23 cellular contexts compared by ENCODE assay signal in genomic region chr12:51917746-51918453, GRCh38. TPM values are rescaled to one million over a fixed set of nuclear protein-coding genes. Genes with fewer than 3 reads are reported as not detected.
A peak's percentile ranks its signal among the peaks of the same experiment; 100 is the strongest.
DNase-seq lines count a peak whose midpoint lies in the region; ATAC-seq and TF ChIP-seq lines count a peak whose summit lies in the region.
"Had no signal": no experiment of that assay in that cellular context is flagged by ENCODE, and none has a peak within 500 bp of the region (broad histone marks: within the 10 kb centered on the region; RNA-seq: fewer than 3 reads in every experiment).

No MANE protein-coding gene starts in this region.

- H3K4me3 Mint-ChIP-seq in activated T-helper 2 cell treated with anti-CD3 and anti-CD28 coated beads, Interferon-gamma antibody, Interleukin-2, Interleukin-4, amounts not matched to agents 10 μg/mL and 5 μg/mL and 100 μg/mL, durations not matched to agents 14 hours and 24 hours and 36 hours (ENCODE audit: low read depth), result no peak overlapping the region
- H3K4me3 Mint-ChIP-seq: CD8-positive, alpha-beta memory T cell; type B pancreatic cell had no signal

- no peaks in the 10 kb centered on the region for H3K9me3 ChIP-seq in WERI-Rb-1 (ENCODE audit: severe bottlenecking)
- H3K9me3 ChIP-seq in sigmoid colon, result no peaks in the 10 kb centered on the region
- H3K9me3 ChIP-seq: neutrophil, SJSA1 had no signal

- H3K27me3 Mint-ChIP-seq in activated T-helper 2 cell treated with anti-CD3 and anti-CD28 coated beads, Interferon-gamma antibody, Interleukin-2, Interleukin-4, amounts not matched to agents 10 μg/mL and 5 μg/mL and 100 μg/mL, durations not matched to agents 14 hours and 24 hours and 36 hours (ENCODE audit: low read depth), result no peaks in the 10 kb centered on the region
- H3K27me3 Mint-ChIP-seq: type B pancreatic cell had no signal

- ATAC-seq in left ventricle myocardium superior (no peak), GM18858 (IDR thresholded peaks at IDR 0.05; ENCODE audit: unreplicated experiment) (no peak), GM21529 (IDR thresholded peaks at IDR 0.05; ENCODE audit: unreplicated experiment) (no peak)

- no peak for TF ChIP-seq POLR2A in sigmoid colon (IDR thresholded peaks at IDR 0.05)

- no peaks in the 10 kb centered on the region for H3K27me3 ChIP-seq in WERI-Rb-1 (ENCODE audit: insufficient read depth, low read depth, severe bottlenecking)
- peaks cover 0 to 4% (median 0%) of the 10 kb centered on the region in 3 donors for H3K27me3 ChIP-seq in sigmoid colon
- H3K27me3 ChIP-seq: neutrophil, SJSA1 had no signal

- peaks cover 0 to 15% (median 6%) of the 10 kb centered on the region in 4 donors for H3K4me1 ChIP-seq in sigmoid colon

- H3K27ac Mint-ChIP-seq in activated T-helper 2 cell treated with anti-CD3 and anti-CD28 coated beads, Interferon-gamma antibody, Interleukin-2, Interleukin-4, amounts not matched to agents 10 μg/mL and 5 μg/mL and 100 μg/mL, durations not matched to agents 14 hours and 24 hours and 36 hours, result no peak overlapping the region
- H3K27ac Mint-ChIP-seq: type B pancreatic cell had no signal

- H3K36me3 ChIP-seq in WERI-Rb-1, result no peaks in the 10 kb centered on the region
- H3K36me3 ChIP-seq in sigmoid colon, result peaks cover 0 to 9% (median 0%) of the 10 kb centered on the region in 4 donors
- H3K36me3 ChIP-seq: neutrophil had no signal

- DNase-seq in NCI-H69 (lab: John Stamatoyannopoulos, UW) (peak; percentile 64), WERI-Rb-1 (peak; percentile 72), left ventricle myocardium superior (peak; percentile 39), sigmoid colon (peak; percentile 39), medulla oblongata (ENCODE audit: extremely low spot score) (no peak)
- no peak for DNase-seq in activated T-helper 2 cell treated with anti-CD3 and anti-CD28 coated beads, Interferon-gamma antibody, Interleukin-2, Interleukin-4, amounts not matched to agents 10 μg/mL and 5 μg/mL and 100 μg/mL, durations not matched to agents 14 hours and 24 hours and 36 hours (ENCODE audit: low spot score)
- DNase-seq: activated gamma-delta T cell; CD8-positive, alpha-beta memory T cell; central memory CD4-positive, alpha-beta T cell; DND-41; effector CD4-positive, alpha-beta T cell; hippocampal formation; islet precursor cell; KG1; NCI-H510A treated with DMSO at 0.1 percent for 48 hours; stimulated activated naive CD4-positive, alpha-beta T cell treated with Interleukin-2 at 50 U/mL for 16 hours had no signal

- TF ChIP-seq EP300 in sigmoid colon (IDR thresholded peaks at IDR 0.05), result no peak

- no peak for TF ChIP-seq CTCF in WERI-Rb-1 (IDR thresholded peaks at IDR 0.05; ENCODE audit: low read depth, low read length)
- TF ChIP-seq CTCF in sigmoid colon (IDR thresholded peaks at IDR 0.05), result no peak

- H3K9me3 Mint-ChIP-seq in activated T-helper 2 cell treated with anti-CD3 and anti-CD28 coated beads, Interferon-gamma antibody, Interleukin-2, Interleukin-4, amounts not matched to agents 10 μg/mL and 5 μg/mL and 100 μg/mL, durations not matched to agents 14 hours and 24 hours and 36 hours, result no peaks in the 10 kb centered on the region
- H3K9me3 Mint-ChIP-seq: CD8-positive, alpha-beta memory T cell; type B pancreatic cell had no signal

- WGBS in sigmoid colon, 2 donors, result 72 to 74% methylated on average over 16 of the region's 16 CpGs

- intact Hi-C loops in left ventricle myocardium superior (cut with micrococcal nuclease), result no loop called here
- intact Hi-C loops in sigmoid colon (cut with DNase I), result no loop called here
- intact Hi-C loops in activated T-helper 2 cell treated with anti-CD3 and anti-CD28 coated beads, Interferon-gamma antibody, Interleukin-2, Interleukin-4, amounts not matched to agents 10 μg/mL and 5 μg/mL and 100 μg/mL, durations not matched to agents 14 hours and 24 hours and 36 hours (cut with micrococcal nuclease), result no loop called here

- H3K27ac ChIP-seq in WERI-Rb-1, result peak overlapping the region; percentile 45
- H3K27ac ChIP-seq in sigmoid colon, result peak overlapping the region in 1 of 4 donors; percentile 34
- H3K27ac ChIP-seq: neutrophil, SJSA1 had no signal

- no peaks in the 10 kb centered on the region for H3K36me3 Mint-ChIP-seq in activated T-helper 2 cell treated with anti-CD3 and anti-CD28 coated beads, Interferon-gamma antibody, Interleukin-2, Interleukin-4, amounts not matched to agents 10 μg/mL and 5 μg/mL and 100 μg/mL, durations not matched to agents 14 hours and 24 hours and 36 hours (ENCODE audit: low read depth)
- H3K36me3 Mint-ChIP-seq: CD8-positive, alpha-beta memory T cell; type B pancreatic cell had no signal

- H3K4me1 Mint-ChIP-seq in activated T-helper 2 cell treated with anti-CD3 and anti-CD28 coated beads, Interferon-gamma antibody, Interleukin-2, Interleukin-4, amounts not matched to agents 10 μg/mL and 5 μg/mL and 100 μg/mL, durations not matched to agents 14 hours and 24 hours and 36 hours (ENCODE audit: low read depth), result no peaks in the 10 kb centered on the region

- H3K4me3 ChIP-seq in WERI-Rb-1 (ENCODE audit: low read depth, low read length) (no peak overlapping the region), sigmoid colon (no peak overlapping the region)
- H3K4me3 ChIP-seq: SJSA1 had no signal

RNA-seq across cellular contexts. Expression of gene ACVRL1, which starts 10.6 kb away (rescaled TPM):
- total RNA-seq in left ventricle myocardium superior (31.7 TPM), sigmoid colon (100 to 1,000 TPM in 1 of 4 donors, 10 to 100 TPM in 3; 63.0 to 113 (median 70.9) TPM)
- 10 to 100 TPM; 12.5 to 83.6 (median 24.6) TPM for polyA plus RNA-seq in sigmoid colon
- not detected in 2 replicates for total RNA-seq in activated T-helper 2 cell treated with anti-CD3 and anti-CD28 coated beads, Interferon-gamma antibody, Interleukin-2, Interleukin-4, amounts not matched to agents 10 μg/mL and 5 μg/mL and 100 μg/mL, durations not matched to agents 14 hours and 24 hours and 36 hours
- total RNA-seq: OCI-LY7 had no signal
- polyA plus RNA-seq: CD8-positive, alpha-beta memory T cell had no signal

RNA-seq across cellular contexts. Expression of gene ANKRD33, which starts 30.0 kb away (rescaled TPM):
- total RNA-seq in left ventricle myocardium superior (not detected), sigmoid colon (not detected)
- polyA plus RNA-seq in sigmoid colon, result under 1 TPM in 1 of 3 donors, not detected in 2; 0.16 TPM
- not detected in 2 replicates for total RNA-seq in activated T-helper 2 cell treated with anti-CD3 and anti-CD28 coated beads, Interferon-gamma antibody, Interleukin-2, Interleukin-4, amounts not matched to agents 10 μg/mL and 5 μg/mL and 100 μg/mL, durations not matched to agents 14 hours and 24 hours and 36 hours
- total RNA-seq: CD8-positive, alpha-beta memory T cell; OCI-LY7; renal cortical epithelial cell; SJSA1 had no signal
- polyA plus RNA-seq: CD8-positive, alpha-beta memory T cell had no signal

RNA-seq across cellular contexts. Expression of gene ACVR1B, which starts 33.6 kb away (rescaled TPM):
- total RNA-seq in left ventricle myocardium superior (11.2 TPM), sigmoid colon (1 to 10 TPM; 7.2 to 9.8 (median 8.6) TPM)
- 10 to 100 TPM; 10.8 to 30.7 (median 11.1) TPM for polyA plus RNA-seq in sigmoid colon
- total RNA-seq in activated T-helper 2 cell treated with anti-CD3 and anti-CD28 coated beads, Interferon-gamma antibody, Interleukin-2, Interleukin-4, amounts not matched to agents 10 μg/mL and 5 μg/mL and 100 μg/mL, durations not matched to agents 14 hours and 24 hours and 36 hours, result 2.4 and 2.5 TPM in 2 replicates

Comparison
In these comparisons a context has a peak if more than half of its experiments do, and no peak if none do; other contexts are left out.
1. DNase-seq: peak in NCI-H69 (single experiment), WERI-Rb-1 (single experiment), left ventricle myocardium superior (single experiment) and sigmoid colon (single experiment); none in medulla oblongata (single experiment) and activated T-helper 2 cell treated with anti-CD3 and anti-CD28 coated beads, Interferon-gamma antibody, Interleukin-2, Interleukin-4, amounts not matched to agents 10 μg/mL and 5 μg/mL and 100 μg/mL, durations not matched to agents 14 hours and 24 hours and 36 hours (single experiment).
2. RNA of gene ACVRL1, which starts 10.6 kb away (total RNA-seq): 63.0 to 113 TPM in sigmoid colon and 31.7 TPM in left ventricle myocardium superior (single experiment); not detected in activated T-helper 2 cell treated with anti-CD3 and anti-CD28 coated beads, Interferon-gamma antibody, Interleukin-2, Interleukin-4, amounts not matched to agents 10 μg/mL and 5 μg/mL and 100 μg/mL, durations not matched to agents 14 hours and 24 hours and 36 hours; every median in the first group is over 10 times any median in the second.